13 cellular contexts compared by ENCODE assay signal in the genomic region with DNA sequence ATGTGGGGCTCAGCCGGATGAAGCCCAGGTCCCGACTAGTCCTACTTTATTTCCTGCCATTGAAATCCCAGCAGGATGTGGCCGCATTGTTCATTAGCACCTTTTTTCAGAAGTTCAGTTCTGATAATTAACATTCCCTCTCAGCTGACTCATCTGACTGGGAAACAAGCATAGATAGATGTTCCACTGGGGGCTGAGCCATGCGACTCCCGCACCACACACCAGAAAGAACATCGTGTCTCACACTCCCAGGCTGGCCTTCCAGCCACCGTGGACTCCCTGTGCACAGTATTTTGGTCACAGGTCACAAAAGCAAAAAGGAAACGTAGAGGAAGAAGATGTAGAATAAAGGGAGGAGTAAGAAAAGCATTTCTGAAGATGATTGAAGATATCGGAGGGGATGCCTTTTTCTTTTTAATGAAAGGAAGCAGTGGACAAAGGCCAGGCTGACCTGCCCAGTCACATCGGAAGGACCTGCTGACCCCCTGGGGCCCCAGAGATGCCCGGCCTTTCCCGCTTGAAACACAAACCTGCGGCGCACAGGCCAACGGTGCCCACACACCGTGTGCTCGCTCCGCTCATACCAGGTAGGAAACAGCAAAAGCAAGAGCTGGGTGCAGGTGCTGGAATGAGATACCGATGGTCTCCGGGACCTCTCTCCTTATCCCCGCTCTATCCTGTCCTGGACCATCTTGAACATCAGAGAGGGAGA. TPM values are rescaled to one million over a fixed set of nuclear protein-coding genes. Genes with fewer than 3 reads are reported as not detected.
DNase-seq lines count a peak whose midpoint lies in the region; ATAC-seq and TF ChIP-seq lines count a peak whose summit lies in the region.
"Had no signal": no experiment of that assay in that cellular context is flagged by ENCODE, and none has a peak within 500 bp of the region (broad histone marks: within the 10 kb centered on the region; RNA-seq: fewer than 3 reads in every experiment).

No MANE protein-coding gene starts in this region.

- DNase-seq in IMR-90 (no peak), dorsolateral prefrontal cortex (peak in 1 of 10 donors; percentile 34), islet precursor cell (peak; percentile 67), SW 1271 (lab: John Stamatoyannopoulos, UW) (no peak)
- DNase-seq in effector CD4-positive, alpha-beta T cell, result no peak
- DNase-seq: activated CD4-positive, CD25-positive, alpha-beta regulatory T cell; CD4-positive, alpha-beta T cell; cerebellar nuclear complex; NCI-H1417 treated with DMSO at 0.1 percent for 48 hours had no signal

- H3K27me3 ChIP-seq in IMR-90 (ENCODE audit: control insufficient read depth, insufficient read depth, low read length) (no peaks in the 10 kb centered on the region), dorsolateral prefrontal cortex (no peaks in the 10 kb centered on the region), skeletal muscle tissue (ENCODE audit: control insufficient read depth in 3 of 3, insufficient read depth in 3 of 3, low read length in 3 of 3) (no peaks in the 10 kb centered on the region)

- peak overlapping the region; percentile 63 for H3K4ac ChIP-seq in IMR-90 (ENCODE audit: low read depth, low read length)

- peak overlapping the region; percentile 57; the same call in 1 of the 2 replicates for H3K14ac ChIP-seq in IMR-90 (replicated peaks; ENCODE audit: low read depth, low read length)

- no peak overlapping the region for H3K4me3 ChIP-seq in IMR-90 (ENCODE audit: insufficient read depth, low read depth, low read length)
- peak overlapping the region in 1 of 59 donors; percentile 19 for H3K4me3 ChIP-seq in dorsolateral prefrontal cortex
- H3K4me3 ChIP-seq in skeletal muscle tissue (ENCODE audit: low read length in 3 of 3), result no peak overlapping the region
- H3K4me3 ChIP-seq: mucosa of descending colon had no signal

- peak overlapping the region; percentile 65; the same call in 1 of the 2 replicates for H2AK5ac ChIP-seq in IMR-90 (ENCODE audit: low read depth, low read length)

- H2AK9ac ChIP-seq in IMR-90 (replicated peaks; ENCODE audit: low read depth, low read length, poor library complexity), result peak overlapping the region; percentile 52

- 0 out of 2 replicates have a peak overlapping the region, but pooled peaks have one; percentile 16 for H2BK20ac ChIP-seq in IMR-90 (ENCODE audit: low read depth, low read length)

- no peak overlapping the region for H4K8ac ChIP-seq in IMR-90 (ENCODE audit: low read depth in 2 of 2, low read length in 2 of 2)

- 0 out of 3 replicates have a peak overlapping the region, but pooled peaks have one; percentile 30 for H2BK15ac ChIP-seq in IMR-90 (ENCODE audit: low read depth, low read length)

- H3K27ac ChIP-seq in IMR-90 (ENCODE audit: insufficient read depth, low read length), result no peak overlapping the region
- H3K27ac ChIP-seq in dorsolateral prefrontal cortex, result peak overlapping the region in 45 of 59 donors; percentile 3 to 72 (median 49)
- H3K27ac ChIP-seq in skeletal muscle tissue (ENCODE audit: low read depth, low read length), result peak overlapping the region; percentile 61

- peaks cover 22% of the 10 kb centered on the region for H3K36me3 ChIP-seq in IMR-90 (ENCODE audit: control insufficient read depth, insufficient read depth, low read length)
- peaks cover 0 to 11% (median 6%) of the 10 kb centered on the region in 3 donors for H3K36me3 ChIP-seq in skeletal muscle tissue (ENCODE audit: control insufficient read depth in 3 of 3, insufficient read depth in 3 of 3, low read length in 3 of 3)

- no peak for ATAC-seq in IMR-90 (ENCODE audit: low read depth)
- ATAC-seq in GM21381 (IDR thresholded peaks at IDR 0.05; ENCODE audit: unreplicated experiment), result no peak
- ATAC-seq in HG03280 (IDR thresholded peaks at IDR 0.05; ENCODE audit: unreplicated experiment), result no peak
- ATAC-seq: mucosa of descending colon had no signal

- CTCF ChIA-PET in IMR-90 (lab: Yijun Ruan, JAX), result interaction anchor here (0.6 kb wide), 1 partner anchor 9 kb away, joined by 7 read pairs; no protein-coding TSS in a partner anchor

- H3K4me1 ChIP-seq in IMR-90 (ENCODE audit: control insufficient read depth, insufficient read depth, low read length) (peaks cover 41% of the 10 kb centered on the region), skeletal muscle tissue (ENCODE audit: control insufficient read depth in 3 of 3, insufficient read depth in 3 of 3, low read length in 3 of 3) (peaks cover 47 to 70% (median 64%) of the 10 kb centered on the region in 3 donors)

- H4K91ac ChIP-seq in IMR-90 (ENCODE audit: insufficient read depth, low read depth, low read length), result no peak overlapping the region; the same call in 1 of the 2 replicates

- 0 out of 2 replicates have a peak overlapping the region, but pooled peaks have one; percentile 27 for H2BK120ac ChIP-seq in IMR-90 (ENCODE audit: low read depth, low read length)

- H3K79me1 ChIP-seq in IMR-90 (ENCODE audit: low read depth in 1 of 2, low read length in 2 of 2), result peaks cover 40 to 77% of the 10 kb centered on the region in 2 experiments

- no peak overlapping the region for H3K56ac ChIP-seq in IMR-90 (ENCODE audit: extremely low read depth, insufficient read depth, low read length)

- no TSS peak for BruUV-seq in IMR-90 (replicated peaks; lab: Mats Ljungman, UMichigan)

- H3K23ac ChIP-seq in IMR-90 (ENCODE audit: low read depth, low read length), result no peak overlapping the region

- H2BK5ac ChIP-seq in IMR-90 (ENCODE audit: low read depth, low read length, poor library complexity, severe bottlenecking), result no peak overlapping the region

- TF ChIP-seq CTCF in IMR-90 (conservative IDR thresholded peaks at IDR 0.05; ENCODE audit: low read depth, low read length), result no peak
- TF ChIP-seq CTCF in dorsolateral prefrontal cortex (IDR thresholded peaks at IDR 0.05 in 54 of 56, conservative IDR thresholded peaks at IDR 0.05 in 2 of 56; ENCODE audit: low read depth in 1 of 56, partially characterized antibody in 56 of 56), result no peak

- H4K20me1 ChIP-seq in IMR-90 (ENCODE audit: insufficient read depth, low read length), result peaks cover 20% of the 10 kb centered on the region; the same call in 1 of the 2 replicates

- no peak overlapping the region for H3K9ac ChIP-seq in IMR-90 (ENCODE audit: low read depth, low read length)
- peak overlapping the region in 1 of 3 donors; percentile 16 for H3K9ac ChIP-seq in skeletal muscle tissue (ENCODE audit: low read depth in 1 of 3, low read length in 3 of 3)

- POLR2A ChIA-PET in IMR-90 (lab: Charles Lee; ENCODE audit: unreplicated experiment), result no interaction called here

- peaks cover 34% of the 10 kb centered on the region for H3K9me1 ChIP-seq in IMR-90 (ENCODE audit: insufficient read depth, low read length)

- no peak overlapping the region for H3K4me2 ChIP-seq in IMR-90 (ENCODE audit: low read depth, low read length)

- H3K9me3 ChIP-seq in IMR-90 (ENCODE audit: control insufficient read depth, insufficient read depth, low read length) (no peaks in the 10 kb centered on the region), skeletal muscle tissue (ENCODE audit: control insufficient read depth in 3 of 3, low read length in 3 of 3) (peaks cover 0 to 2% (median 0%) of the 10 kb centered on the region in 3 donors)
- H3K9me3 ChIP-seq: mucosa of descending colon had no signal

- WGBS in IMR-90 (ENCODE audit: extremely low coverage in 2 of 2, insufficient read length in 1 of 2), 2 experiments, result 90 to 96% methylated on average over 2 to 11 of the region's 21 CpGs

- TF ChIP-seq POLR2A in IMR-90 (IDR thresholded peaks at IDR 0.05; ENCODE audit: low read depth, low read length), result no peak

- intact Hi-C loops in IMR-90 (cut with micrococcal nuclease), result no loop called here
- intact Hi-C loops in dorsolateral prefrontal cortex (cut with DNase I), result no loop called here

- no peak overlapping the region for H2AFZ ChIP-seq in IMR-90 (replicated peaks; ENCODE audit: low read length, poor library complexity)

- TF ChIP-seq RAD21 in IMR-90 (IDR thresholded peaks at IDR 0.05; ENCODE audit: low read length), result no peak

- dilution Hi-C loops in IMR-90 (cut with HindIII; ENCODE audit: low sequenced_read_pairs, unreplicated experiment), result no loop called here

- in situ Hi-C loops in IMR-90 (cut with MboI; ENCODE audit: low sequenced_read_pairs), result no loop called here

- H4K5ac ChIP-seq in IMR-90 (ENCODE audit: low read depth, low read length), result 0 out of 2 replicates have a peak overlapping the region, but pooled peaks have one; percentile 3

- H3K18ac ChIP-seq in IMR-90 (ENCODE audit: low read depth, low read length), result 0 out of 2 replicates have a peak overlapping the region, but pooled peaks have one; percentile 25

TF ChIP-seq in IMR-90, 13 proteins besides CTCF, POLR2A, EP300 and RAD21 (continues in another document):
- TF ChIP-seq, protein P1, sequence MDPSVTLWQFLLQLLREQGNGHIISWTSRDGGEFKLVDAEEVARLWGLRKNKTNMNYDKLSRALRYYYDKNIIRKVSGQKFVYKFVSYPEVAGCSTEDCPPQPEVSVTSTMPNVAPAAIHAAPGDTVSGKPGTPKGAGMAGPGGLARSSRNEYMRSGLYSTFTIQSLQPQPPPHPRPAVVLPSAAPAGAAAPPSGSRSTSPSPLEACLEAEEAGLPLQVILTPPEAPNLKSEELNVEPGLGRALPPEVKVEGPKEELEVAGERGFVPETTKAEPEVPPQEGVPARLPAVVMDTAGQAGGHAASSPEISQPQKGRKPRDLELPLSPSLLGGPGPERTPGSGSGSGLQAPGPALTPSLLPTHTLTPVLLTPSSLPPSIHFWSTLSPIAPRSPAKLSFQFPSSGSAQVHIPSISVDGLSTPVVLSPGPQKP (IDR thresholded peaks at IDR 0.05; ENCODE audit: borderline replicate concordance, low read depth, low read length), result no peak
- TF ChIP-seq RFX5 (IDR thresholded peaks at IDR 0.05; ENCODE audit: low read depth, low read length), result no peak
- no peak for TF ChIP-seq CHD1 (IDR thresholded peaks at IDR 0.05; ENCODE audit: low read depth, low read length)
- TF ChIP-seq MAZ (IDR thresholded peaks at IDR 0.05; ENCODE audit: borderline replicate concordance, low read depth, low read length), result no peak

RNA-seq across cellular contexts. Expression of a gene that starts 11.8 kb away (rescaled TPM):
- total RNA-seq in IMR-90 (2012; rRNA removed), result 22.2 and 26.9 TPM in 2 replicates
- polyA plus RNA-seq in IMR-90 (2012; rRNA removed), result 27.6 and 31.3 TPM in 2 replicates
- 22.6 and 41.6 TPM in 2 replicates for polyA plus RNA-seq in IMR-90 (2012; cell fraction: cytosol; rRNA removed)
- 23.6 and 31.1 TPM in 2 replicates for polyA plus RNA-seq in IMR-90 (2012; cell fraction: nucleus; rRNA removed; ENCODE audit: low replicate concordance)
- total RNA-seq in dorsolateral prefrontal cortex, result 100 to 1,000 TPM in 27 of 120 experiments, 10 to 100 TPM in 93; 66.5 to 123 (median 91.5) TPM
- 10.4 TPM for total RNA-seq in skeletal muscle tissue

RNA-seq across cellular contexts. Expression of a gene that starts 28.7 kb away (rescaled TPM):
- total RNA-seq in IMR-90 (2012; rRNA removed), result 0.90 and 1.1 TPM in 2 replicates
- 0.17 and 0.46 TPM in 2 replicates for polyA plus RNA-seq in IMR-90 (2012; rRNA removed)
- polyA plus RNA-seq in IMR-90 (2012; cell fraction: cytosol; rRNA removed), result 0.02 and 0.03 TPM in 2 replicates
- polyA plus RNA-seq in IMR-90 (2012; cell fraction: nucleus; rRNA removed; ENCODE audit: low replicate concordance), result 0.17 and 0.94 TPM in 2 replicates
- total RNA-seq in dorsolateral prefrontal cortex, result 10 to 100 TPM in 10 of 120 experiments, 1 to 10 TPM in 110; 1.7 to 13.4 (median 7.1) TPM
- 1.0 TPM for total RNA-seq in skeletal muscle tissue
